In genomic region chr21:18384771-18385170, GRCh38 we compare ENCODE assay signal across 8 cellular contexts. TPM values are rescaled to one million over a fixed set of nuclear protein-coding genes. Genes with fewer than 3 reads are reported as not detected.
DNase-seq lines count a peak whose midpoint lies in the region; ATAC-seq and TF ChIP-seq lines count a peak whose summit lies in the region.

No MANE protein-coding gene starts in this region.

- no peaks in the 10 kb centered on the region for H3K9me3 ChIP-seq in adipocyte (ENCODE audit: control insufficient read depth, low read length)

- peaks cover 5% of the 10 kb centered on the region for H3K9me3 Mint-ChIP-seq in Calu3 (ENCODE audit: low read depth, unreplicated experiment)

- peaks cover 15% of the 10 kb centered on the region for H3K4me1 ChIP-seq in adipocyte (ENCODE audit: control insufficient read depth, insufficient read depth, low read length)

- H3K9ac ChIP-seq in adipocyte (ENCODE audit: low read length) = no peak overlapping the region

- no peaks in the 10 kb centered on the region for H3K36me3 ChIP-seq in adipocyte (ENCODE audit: control insufficient read depth, insufficient read depth, low read length, severe bottlenecking)

- H3K4me1 Mint-ChIP-seq in Calu3 (ENCODE audit: low read depth, unreplicated experiment) = no peaks in the 10 kb centered on the region

- ATAC-seq in GM21737 (IDR thresholded peaks at IDR 0.05; ENCODE audit: unreplicated experiment) (no peak), GM21528 (IDR thresholded peaks at IDR 0.05; ENCODE audit: low FRiP score, unreplicated experiment) (no peak)

- intact Hi-C loops in Calu3 (cut with micrococcal nuclease; ENCODE audit: unreplicated experiment) = no loop called here

- H3K36me3 Mint-ChIP-seq in Calu3 (ENCODE audit: insufficient read depth, unreplicated experiment) = no peaks in the 10 kb centered on the region

- H3K4me3 ChIP-seq in GM12865 (ENCODE audit: low read depth, low read length) = no peak overlapping the region
- H3K4me3 ChIP-seq in adipocyte (ENCODE audit: low read length) = no peak overlapping the region

- H3K4me3 Mint-ChIP-seq in Calu3 (ENCODE audit: low read depth, unreplicated experiment) = no peak overlapping the region

- BruUV-seq in Calu3 (replicated peaks; lab: Mats Ljungman, UMichigan) = no TSS peak

- no peak overlapping the region for H3K27ac Mint-ChIP-seq in Calu3 (ENCODE audit: unreplicated experiment)

- H3K27me3 ChIP-seq in adipocyte (replicated peaks; ENCODE audit: control insufficient read depth, insufficient read depth, low read length) = no peaks in the 10 kb centered on the region

- H3K27me3 Mint-ChIP-seq in Calu3 (ENCODE audit: unreplicated experiment) = no peaks in the 10 kb centered on the region

- CTCF ChIA-PET in Calu3 (lab: Charles Lee) = no interaction called here

- peak; percentile 30 for TF ChIP-seq CTCF in GM12865 (IDR thresholded peaks at IDR 0.05; ENCODE audit: insufficient read depth, low read depth, low read length, missing control alignments)
- no peak for TF ChIP-seq CTCF in Calu3 (IDR thresholded peaks at IDR 0.05; ENCODE audit: unreplicated experiment)

- DNase-seq in GM12865 (ENCODE audit: low read depth) (peak; percentile 3), NCI-H1105 (lab: John Stamatoyannopoulos, UW) (peak; percentile 34), adipocyte (ENCODE audit: low read depth) (peak; percentile 3), medulla oblongata (ENCODE audit: extremely low spot score) (peak; percentile 42), Calu3 (no peak)
- DNase-seq in activated effector memory CD4-positive, alpha-beta T cell treated with Interleukin-2 at 50 U/mL for 16 hours = no peak

RNA-seq across cellular contexts. Expression of gene TMPRSS15, which starts 18.8 kb away (rescaled TPM):
- not detected in 2 replicates for total RNA-seq in Calu3 (2022)

Comparison
In these comparisons a context has a peak if more than half of its experiments do, and no peak if none do; other contexts are left out.
1. DNase-seq: peak in GM12865 (single experiment), NCI-H1105 (single experiment), adipocyte (single experiment) and medulla oblongata (single experiment); none in activated effector memory CD4-positive, alpha-beta T cell treated with Interleukin-2 at 50 U/mL for 16 hours (single experiment) and Calu3 (single experiment).